1 cellular context compared by ENCODE assay signal in genomic region chr5:67813879-67814539, GRCh38.
TF ChIP-seq lines count a peak whose summit lies in the region.

No MANE protein-coding gene starts in this region.

TF ChIP-seq in K562, 482 proteins besides CTCF, POLR2A, EP300 and RAD21 (continued from another document):
- TF ChIP-seq ZNF395 (CRISPR knock-in tag; IDR thresholded peaks at IDR 0.05) (no peak), CREB5 (CRISPR knock-in tag; IDR thresholded peaks at IDR 0.05) (no peak), MNT (conservative IDR thresholded peaks at IDR 0.05) (no peak), L3MBTL2 (IDR thresholded peaks at IDR 0.05) (0 out of 2 replicates have a peak, but pooled peaks have one; percentile 18), WHSC1 (IDR thresholded peaks at IDR 0.05; ENCODE audit: low read length) (no peak), ZNF274 (IDR thresholded peaks at IDR 0.05; ENCODE audit: borderline replicate concordance, low read depth, low read length) (no peak), CHCHD3 (CRISPR knock-in tag; IDR thresholded peaks at IDR 0.05) (no peak), ZNF740 (CRISPR knock-in tag; IDR thresholded peaks at IDR 0.05) (no peak), ZNF740 (tag; IDR thresholded peaks at IDR 0.05) (no peak), ZSCAN32 (CRISPR knock-in tag; IDR thresholded peaks at IDR 0.05) (no peak), ARID3A (IDR thresholded peaks at IDR 0.05; ENCODE audit: borderline replicate concordance, low read depth, low read length) (no peak), ZNF398 (CRISPR knock-in tag; IDR thresholded peaks at IDR 0.05) (no peak), ARNT (IDR thresholded peaks at IDR 0.05) (peak in 1 of 2 experiments; percentile 92; a peak in 2 of 4 replicates), NFE2L1 (tag; IDR thresholded peaks at IDR 0.05; ENCODE audit: borderline replicate concordance, low read depth) (no peak), MTA2 (IDR thresholded peaks at IDR 0.05; ENCODE audit: low read depth) (0 out of 2 replicates have a peak, but pooled peaks have one; percentile 6), RCOR1 (IDR thresholded peaks at IDR 0.05; ENCODE audit: borderline replicate concordance in 1 of 2, low read depth in 2 of 2, low read length in 2 of 2) (peak in 1 of 2 experiments; percentile 25; a peak in 1 of 4 replicates), ZNF512 (tag; IDR thresholded peaks at IDR 0.05) (no peak; the same call in 1 of the 2 replicates), ZFP30 (CRISPR knock-in tag; IDR thresholded peaks at IDR 0.05; ENCODE audit: borderline replicate concordance) (no peak), FOXK1 (CRISPR knock-in tag; IDR thresholded peaks at IDR 0.05; ENCODE audit: borderline replicate concordance) (no peak)
